Comparison of ENCODE assay signal across 9 cellular contexts in genomic region chr17:33667052-33667509, GRCh38.
DNase-seq lines count a peak whose midpoint lies in the region; ATAC-seq and TF ChIP-seq lines count a peak whose summit lies in the region.
"Had no signal": no experiment of that assay in that cellular context is flagged by ENCODE, and none has a peak within 500 bp of the region (broad histone marks: within the 10 kb centered on the region; RNA-seq: fewer than 3 reads in every experiment).

No MANE protein-coding gene starts in this region.

- peaks cover 7% of the 10 kb centered on the region for H3K27me3 Mint-ChIP-seq in activated CD4-positive, alpha-beta T cell treated with anti-CD3 and anti-CD28 coated beads for 36 hours
- H3K27me3 Mint-ChIP-seq in IgD-negative memory B cell: peaks cover 7% of the 10 kb centered on the region
- no peaks in the 10 kb centered on the region for H3K27me3 Mint-ChIP-seq in activated T-helper 17 cell treated with anti-CD3 and anti-CD28 coated beads, Interleukin-2, amount 50 U/mL, for 72 hours
- H3K27me3 Mint-ChIP-seq in stimulated activated naive CD8-positive, alpha-beta T cell treated with anti-CD3 and anti-CD28 coated beads, Interleukin-15, Interleukin-2, amounts not matched to agents 100 ng/mL and 50 ng/mL, for 24 hours: peaks cover 4% of the 10 kb centered on the region

- no peak overlapping the region for H3K27ac Mint-ChIP-seq in activated CD4-positive, alpha-beta T cell treated with anti-CD3 and anti-CD28 coated beads for 36 hours
- H3K27ac Mint-ChIP-seq in IgD-negative memory B cell: peak overlapping the region in 1 of 3 donors; percentile 13
- peak overlapping the region; percentile 76 for H3K27ac Mint-ChIP-seq in activated T-helper 17 cell treated with anti-CD3 and anti-CD28 coated beads, Interleukin-2, amount 50 U/mL, for 72 hours
- H3K27ac Mint-ChIP-seq in stimulated activated naive CD8-positive, alpha-beta T cell treated with anti-CD3 and anti-CD28 coated beads, Interleukin-15, Interleukin-2, amounts not matched to agents 100 ng/mL and 50 ng/mL, for 24 hours: peak overlapping the region; percentile 32

- no peak for TF ChIP-seq CTCF in right atrium auricular region (IDR thresholded peaks at IDR 0.05)

- peaks cover 10% of the 10 kb centered on the region for H3K4me1 Mint-ChIP-seq in activated CD4-positive, alpha-beta T cell treated with anti-CD3 and anti-CD28 coated beads for 36 hours
- H3K4me1 Mint-ChIP-seq in IgD-negative memory B cell: peaks cover 0 to 8% (median 7%) of the 10 kb centered on the region in 3 donors
- peaks cover 11% of the 10 kb centered on the region for H3K4me1 Mint-ChIP-seq in activated T-helper 17 cell treated with anti-CD3 and anti-CD28 coated beads, Interleukin-2, amount 50 U/mL, for 72 hours
- H3K4me1 Mint-ChIP-seq in stimulated activated naive CD8-positive, alpha-beta T cell treated with anti-CD3 and anti-CD28 coated beads, Interleukin-15, Interleukin-2, amounts not matched to agents 100 ng/mL and 50 ng/mL, for 24 hours (ENCODE audit: low read depth): peaks cover 7% of the 10 kb centered on the region

- DNase-seq in activated CD4-positive, alpha-beta T cell treated with anti-CD3 and anti-CD28 coated beads for 36 hours: peak; percentile 60
- no peak for DNase-seq in activated CD4-positive, alpha-beta T cell treated with anti-CD3 and anti-CD28 coated beads, Interleukin-2, amount 50 U/mL, for 4 hours
- no peak for DNase-seq in SHP77 (lab: John Stamatoyannopoulos, UW)
- no peak for DNase-seq in right atrium auricular region (ENCODE audit: low spot score)
- DNase-seq in ecto neural progenitor cell (ENCODE audit: low spot score): no peak
- DNase-seq: anterior cingulate cortex had no signal

- no peaks in the 10 kb centered on the region for H3K36me3 Mint-ChIP-seq in activated CD4-positive, alpha-beta T cell treated with anti-CD3 and anti-CD28 coated beads for 36 hours (ENCODE audit: low read depth)
- no peaks in the 10 kb centered on the region for H3K36me3 Mint-ChIP-seq in IgD-negative memory B cell
- H3K36me3 Mint-ChIP-seq in activated T-helper 17 cell treated with anti-CD3 and anti-CD28 coated beads, Interleukin-2, amount 50 U/mL, for 72 hours (ENCODE audit: low read depth): no peaks in the 10 kb centered on the region
- H3K36me3 Mint-ChIP-seq in stimulated activated naive CD8-positive, alpha-beta T cell treated with anti-CD3 and anti-CD28 coated beads, Interleukin-15, Interleukin-2, amounts not matched to agents 100 ng/mL and 50 ng/mL, for 24 hours (ENCODE audit: low read depth): no peaks in the 10 kb centered on the region

- intact Hi-C loops in activated CD4-positive, alpha-beta T cell treated with anti-CD3 and anti-CD28 coated beads for 36 hours (cut with DNase I, micrococcal nuclease): loop anchor here in 1 of 2 experiments (10.0 kb wide), 1 partner anchor 708 kb away; no protein-coding TSS in a partner anchor

- CTCF ChIA-PET in activated CD4-positive, alpha-beta T cell treated with anti-CD3 and anti-CD28 coated beads for 36 hours (lab: Charles Lee): no interaction called here

- H3K27ac ChIP-seq in right atrium auricular region: no peak overlapping the region

- H3K36me3 ChIP-seq in right atrium auricular region: no peaks in the 10 kb centered on the region

- no peaks in the 10 kb centered on the region for H3K9me3 Mint-ChIP-seq in activated CD4-positive, alpha-beta T cell treated with anti-CD3 and anti-CD28 coated beads for 36 hours (ENCODE audit: low read depth)
- H3K9me3 Mint-ChIP-seq in IgD-negative memory B cell: peaks cover 0 to 3% (median 0%) of the 10 kb centered on the region in 3 donors
- H3K9me3 Mint-ChIP-seq in activated T-helper 17 cell treated with anti-CD3 and anti-CD28 coated beads, Interleukin-2, amount 50 U/mL, for 72 hours: no peaks in the 10 kb centered on the region
- no peaks in the 10 kb centered on the region for H3K9me3 Mint-ChIP-seq in stimulated activated naive CD8-positive, alpha-beta T cell treated with anti-CD3 and anti-CD28 coated beads, Interleukin-15, Interleukin-2, amounts not matched to agents 100 ng/mL and 50 ng/mL, for 24 hours

- no peaks in the 10 kb centered on the region for H3K9me3 ChIP-seq in right atrium auricular region

- no peaks in the 10 kb centered on the region for H3K27me3 ChIP-seq in right atrium auricular region

- peak; percentile 91 for ATAC-seq in activated CD4-positive, alpha-beta T cell treated with anti-CD3 and anti-CD28 coated beads for 36 hours
- ATAC-seq in activated T-helper 17 cell treated with anti-CD3 and anti-CD28 coated beads, Interleukin-2, amount 50 U/mL, for 72 hours (replicated peaks): peak; percentile 96

- no peak overlapping the region for H3K4me3 ChIP-seq in right atrium auricular region

- peaks cover 0 to 18% of the 10 kb centered on the region in 2 donors for H3K4me1 ChIP-seq in right atrium auricular region

- POLR2A ChIA-PET in activated CD4-positive, alpha-beta T cell treated with anti-CD3 and anti-CD28 coated beads for 36 hours (lab: Charles Lee): no interaction called here

- no peak overlapping the region for H3K4me3 Mint-ChIP-seq in activated CD4-positive, alpha-beta T cell treated with anti-CD3 and anti-CD28 coated beads for 36 hours
- peak overlapping the region in 3 of 4 donors; percentile 67 to 90 (median 67) for H3K4me3 Mint-ChIP-seq in IgD-negative memory B cell
- peak overlapping the region; percentile 49 for H3K4me3 Mint-ChIP-seq in activated T-helper 17 cell treated with anti-CD3 and anti-CD28 coated beads, Interleukin-2, amount 50 U/mL, for 72 hours
- peak overlapping the region; percentile 41 for H3K4me3 Mint-ChIP-seq in stimulated activated naive CD8-positive, alpha-beta T cell treated with anti-CD3 and anti-CD28 coated beads, Interleukin-15, Interleukin-2, amounts not matched to agents 100 ng/mL and 50 ng/mL, for 24 hours
